Comparison of ENCODE assay signal across 1 cellular context in the genomic region with DNA sequence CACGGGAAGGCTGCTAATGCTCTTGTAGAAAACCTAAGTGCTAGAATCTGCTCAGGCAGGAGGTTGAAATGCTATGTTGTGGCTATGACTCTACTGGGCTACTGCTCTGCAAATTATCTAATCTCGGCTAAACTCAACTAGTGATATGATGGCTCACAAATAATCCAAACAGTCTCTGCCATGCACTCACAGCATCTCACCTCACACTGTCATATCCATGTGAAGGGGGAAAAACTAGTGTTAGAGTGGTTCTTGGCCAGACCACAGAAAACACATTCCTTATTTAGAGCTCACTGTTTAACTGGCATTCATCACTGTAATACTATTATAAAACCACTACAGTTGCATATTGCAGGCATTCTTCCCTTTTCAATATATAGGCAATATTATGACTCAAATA.
TF ChIP-seq lines count a peak whose summit lies in the region.

No MANE protein-coding gene starts in this region.

TF ChIP-seq in GM23338, 12 proteins besides CTCF, POLR2A, EP300 and RAD21 (continued from another document):
- TF ChIP-seq, protein P1, sequence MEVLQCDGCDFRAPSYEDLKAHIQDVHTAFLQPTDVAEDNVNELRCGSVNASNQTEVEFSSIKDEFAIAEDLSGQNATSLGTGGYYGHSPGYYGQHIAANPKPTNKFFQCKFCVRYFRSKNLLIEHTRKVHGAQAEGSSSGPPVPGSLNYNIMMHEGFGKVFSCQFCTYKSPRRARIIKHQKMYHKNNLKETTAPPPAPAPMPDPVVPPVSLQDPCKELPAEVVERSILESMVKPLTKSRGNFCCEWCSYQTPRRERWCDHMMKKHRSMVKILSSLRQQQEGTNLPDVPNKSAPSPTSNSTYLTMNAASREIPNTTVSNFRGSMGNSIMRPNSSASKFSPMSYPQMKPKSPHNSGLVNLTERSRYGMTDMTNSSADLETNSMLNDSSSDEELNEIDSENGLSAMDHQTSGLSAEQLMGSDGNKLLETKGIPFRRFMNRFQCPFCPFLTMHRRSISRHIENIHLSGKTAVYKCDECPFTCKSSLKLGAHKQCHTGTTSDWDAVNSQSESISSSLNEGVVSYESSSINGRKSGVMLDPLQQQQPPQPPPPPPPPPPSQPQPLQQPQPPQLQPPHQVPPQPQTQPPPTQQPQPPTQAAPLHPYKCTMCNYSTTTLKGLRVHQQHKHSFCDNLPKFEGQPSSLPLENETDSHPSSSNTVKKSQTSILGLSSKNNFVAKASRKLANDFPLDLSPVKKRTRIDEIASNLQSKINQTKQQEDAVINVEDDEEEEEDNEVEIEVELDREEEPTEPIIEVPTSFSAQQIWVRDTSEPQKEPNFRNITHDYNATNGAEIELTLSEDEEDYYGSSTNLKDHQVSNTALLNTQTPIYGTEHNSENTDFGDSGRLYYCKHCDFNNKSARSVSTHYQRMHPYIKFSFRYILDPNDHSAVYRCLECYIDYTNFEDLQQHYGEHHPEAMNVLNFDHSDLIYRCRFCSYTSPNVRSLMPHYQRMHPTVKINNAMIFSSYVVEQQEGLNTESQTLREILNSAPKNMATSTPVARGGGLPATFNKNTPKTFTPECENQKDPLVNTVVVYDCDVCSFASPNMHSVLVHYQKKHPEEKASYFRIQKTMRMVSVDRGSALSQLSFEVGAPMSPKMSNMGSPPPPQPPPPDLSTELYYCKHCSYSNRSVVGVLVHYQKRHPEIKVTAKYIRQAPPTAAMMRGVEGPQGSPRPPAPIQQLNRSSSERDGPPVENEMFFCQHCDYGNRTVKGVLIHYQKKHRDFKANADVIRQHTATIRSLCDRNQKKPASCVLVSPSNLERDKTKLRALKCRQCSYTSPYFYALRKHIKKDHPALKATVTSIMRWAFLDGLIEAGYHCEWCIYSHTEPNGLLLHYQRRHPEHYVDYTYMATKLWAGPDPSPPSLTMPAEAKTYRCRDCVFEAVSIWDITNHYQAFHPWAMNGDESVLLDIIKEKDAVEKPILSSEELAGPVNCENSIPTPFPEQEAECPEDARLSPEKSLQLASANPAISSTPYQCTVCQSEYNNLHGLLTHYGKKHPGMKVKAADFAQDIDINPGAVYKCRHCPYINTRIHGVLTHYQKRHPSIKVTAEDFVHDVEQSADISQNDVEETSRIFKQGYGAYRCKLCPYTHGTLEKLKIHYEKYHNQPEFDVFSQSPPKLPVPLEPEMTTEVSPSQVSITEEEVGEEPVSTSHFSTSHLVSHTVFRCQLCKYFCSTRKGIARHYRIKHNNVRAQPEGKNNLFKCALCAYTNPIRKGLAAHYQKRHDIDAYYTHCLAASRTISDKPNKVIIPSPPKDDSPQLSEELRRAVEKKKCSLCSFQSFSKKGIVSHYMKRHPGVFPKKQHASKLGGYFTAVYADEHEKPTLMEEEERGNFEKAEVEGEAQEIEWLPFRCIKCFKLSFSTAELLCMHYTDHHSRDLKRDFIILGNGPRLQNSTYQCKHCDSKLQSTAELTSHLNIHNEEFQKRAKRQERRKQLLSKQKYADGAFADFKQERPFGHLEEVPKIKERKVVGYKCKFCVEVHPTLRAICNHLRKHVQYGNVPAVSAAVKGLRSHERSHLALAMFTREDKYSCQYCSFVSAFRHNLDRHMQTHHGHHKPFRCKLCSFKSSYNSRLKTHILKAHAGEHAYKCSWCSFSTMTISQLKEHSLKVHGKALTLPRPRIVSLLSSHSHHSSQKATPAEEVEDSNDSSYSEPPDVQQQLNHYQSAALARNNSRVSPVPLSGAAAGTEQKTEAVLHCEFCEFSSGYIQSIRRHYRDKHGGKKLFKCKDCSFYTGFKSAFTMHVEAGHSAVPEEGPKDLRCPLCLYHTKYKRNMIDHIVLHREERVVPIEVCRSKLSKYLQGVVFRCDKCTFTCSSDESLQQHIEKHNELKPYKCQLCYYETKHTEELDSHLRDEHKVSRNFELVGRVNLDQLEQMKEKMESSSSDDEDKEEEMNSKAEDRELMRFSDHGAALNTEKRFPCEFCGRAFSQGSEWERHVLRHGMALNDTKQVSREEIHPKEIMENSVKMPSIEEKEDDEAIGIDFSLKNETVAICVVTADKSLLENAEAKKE (CRISPR knock-in tag; IDR thresholded peaks at IDR 0.05) = no peak
- TF ChIP-seq, protein P2, sequence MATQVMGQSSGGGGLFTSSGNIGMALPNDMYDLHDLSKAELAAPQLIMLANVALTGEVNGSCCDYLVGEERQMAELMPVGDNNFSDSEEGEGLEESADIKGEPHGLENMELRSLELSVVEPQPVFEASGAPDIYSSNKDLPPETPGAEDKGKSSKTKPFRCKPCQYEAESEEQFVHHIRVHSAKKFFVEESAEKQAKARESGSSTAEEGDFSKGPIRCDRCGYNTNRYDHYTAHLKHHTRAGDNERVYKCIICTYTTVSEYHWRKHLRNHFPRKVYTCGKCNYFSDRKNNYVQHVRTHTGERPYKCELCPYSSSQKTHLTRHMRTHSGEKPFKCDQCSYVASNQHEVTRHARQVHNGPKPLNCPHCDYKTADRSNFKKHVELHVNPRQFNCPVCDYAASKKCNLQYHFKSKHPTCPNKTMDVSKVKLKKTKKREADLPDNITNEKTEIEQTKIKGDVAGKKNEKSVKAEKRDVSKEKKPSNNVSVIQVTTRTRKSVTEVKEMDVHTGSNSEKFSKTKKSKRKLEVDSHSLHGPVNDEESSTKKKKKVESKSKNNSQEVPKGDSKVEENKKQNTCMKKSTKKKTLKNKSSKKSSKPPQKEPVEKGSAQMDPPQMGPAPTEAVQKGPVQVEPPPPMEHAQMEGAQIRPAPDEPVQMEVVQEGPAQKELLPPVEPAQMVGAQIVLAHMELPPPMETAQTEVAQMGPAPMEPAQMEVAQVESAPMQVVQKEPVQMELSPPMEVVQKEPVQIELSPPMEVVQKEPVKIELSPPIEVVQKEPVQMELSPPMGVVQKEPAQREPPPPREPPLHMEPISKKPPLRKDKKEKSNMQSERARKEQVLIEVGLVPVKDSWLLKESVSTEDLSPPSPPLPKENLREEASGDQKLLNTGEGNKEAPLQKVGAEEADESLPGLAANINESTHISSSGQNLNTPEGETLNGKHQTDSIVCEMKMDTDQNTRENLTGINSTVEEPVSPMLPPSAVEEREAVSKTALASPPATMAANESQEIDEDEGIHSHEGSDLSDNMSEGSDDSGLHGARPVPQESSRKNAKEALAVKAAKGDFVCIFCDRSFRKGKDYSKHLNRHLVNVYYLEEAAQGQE (IDR thresholded peaks at IDR 0.05; ENCODE audit: unreplicated experiment) = no peak
- no peak for TF ChIP-seq EZH2 (IDR thresholded peaks at IDR 0.05; ENCODE audit: low read depth, unreplicated experiment)
- no peak for TF ChIP-seq EZH2phosphoT487 (IDR thresholded peaks at IDR 0.05; ENCODE audit: unreplicated experiment)
- TF ChIP-seq STAT1 (IDR thresholded peaks at IDR 0.05; ENCODE audit: unreplicated experiment) = no peak
- TF ChIP-seq JUNB (IDR thresholded peaks at IDR 0.05; ENCODE audit: unreplicated experiment) = no peak
- no peak for TF ChIP-seq NANOG (IDR thresholded peaks at IDR 0.05; ENCODE audit: borderline replicate concordance)
- no peak for TF ChIP-seq CREB1 (CRISPR knock-in tag; IDR thresholded peaks at IDR 0.05; ENCODE audit: low read depth)
- TF ChIP-seq POLR2AphosphoS5 (IDR thresholded peaks at IDR 0.05; ENCODE audit: low read depth) = no peak
